ENCODE assay signal across 1 cellular context in the genomic region with DNA sequence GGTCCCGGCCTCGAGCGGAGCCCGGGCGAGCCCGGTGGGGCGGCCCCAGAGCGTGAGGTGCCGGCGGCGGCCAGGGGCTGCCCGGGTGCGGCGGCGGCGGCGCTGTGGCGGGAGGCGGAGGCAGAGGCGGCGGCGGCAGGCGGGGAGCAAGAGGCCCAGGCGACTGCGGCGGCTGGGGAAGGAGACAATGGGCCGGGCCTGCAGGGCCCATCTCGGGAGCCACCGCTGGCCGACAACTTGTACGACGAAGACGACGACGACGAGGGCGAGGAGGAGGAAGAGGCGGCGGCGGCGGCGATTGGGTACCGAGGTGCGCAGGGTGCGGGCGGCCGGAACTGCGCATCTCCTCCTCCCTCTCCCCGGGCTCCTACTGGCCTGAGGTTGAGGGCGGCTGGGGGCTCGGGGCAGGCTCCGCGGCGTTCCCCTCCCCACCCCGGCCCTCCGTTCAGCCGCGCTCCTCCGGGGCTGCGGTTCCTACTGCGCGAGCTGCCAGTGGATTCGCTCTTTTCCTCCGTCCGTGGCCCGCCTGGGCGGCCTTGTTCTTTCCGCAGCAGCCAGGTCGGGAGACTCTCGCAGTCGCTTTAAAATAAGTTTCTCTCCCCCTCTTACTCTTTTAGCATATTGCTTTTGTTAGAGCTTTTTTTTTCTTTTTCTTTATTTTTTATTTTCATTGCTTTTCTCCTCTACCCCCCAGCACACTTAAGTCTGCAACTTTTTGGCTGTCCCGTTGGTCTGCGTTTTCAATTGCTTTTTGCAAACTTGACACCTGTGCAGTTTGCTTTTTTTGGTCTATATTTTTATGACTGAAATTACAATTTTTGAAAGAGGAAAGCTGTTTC.
TF ChIP-seq lines count a peak whose summit lies in the region.

No MANE protein-coding gene starts in this region.

TF ChIP-seq in K562, 482 proteins besides CTCF, POLR2A, EP300 and RAD21 (continued from another document and continues in another):
- TF ChIP-seq, protein P1, sequence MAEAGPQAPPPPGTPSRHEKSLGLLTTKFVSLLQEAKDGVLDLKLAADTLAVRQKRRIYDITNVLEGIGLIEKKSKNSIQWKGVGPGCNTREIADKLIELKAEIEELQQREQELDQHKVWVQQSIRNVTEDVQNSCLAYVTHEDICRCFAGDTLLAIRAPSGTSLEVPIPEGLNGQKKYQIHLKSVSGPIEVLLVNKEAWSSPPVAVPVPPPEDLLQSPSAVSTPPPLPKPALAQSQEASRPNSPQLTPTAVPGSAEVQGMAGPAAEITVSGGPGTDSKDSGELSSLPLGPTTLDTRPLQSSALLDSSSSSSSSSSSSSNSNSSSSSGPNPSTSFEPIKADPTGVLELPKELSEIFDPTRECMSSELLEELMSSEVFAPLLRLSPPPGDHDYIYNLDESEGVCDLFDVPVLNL (CRISPR knock-in tag; IDR thresholded peaks at IDR 0.05; ENCODE audit: low read depth): 0 out of 2 replicates have a peak, but pooled peaks have one; percentile 45
- peak; percentile 10 for TF ChIP-seq NFYB (IDR thresholded peaks at IDR 0.05; ENCODE audit: extremely low read depth, insufficient read length)
- TF ChIP-seq, protein P2, sequence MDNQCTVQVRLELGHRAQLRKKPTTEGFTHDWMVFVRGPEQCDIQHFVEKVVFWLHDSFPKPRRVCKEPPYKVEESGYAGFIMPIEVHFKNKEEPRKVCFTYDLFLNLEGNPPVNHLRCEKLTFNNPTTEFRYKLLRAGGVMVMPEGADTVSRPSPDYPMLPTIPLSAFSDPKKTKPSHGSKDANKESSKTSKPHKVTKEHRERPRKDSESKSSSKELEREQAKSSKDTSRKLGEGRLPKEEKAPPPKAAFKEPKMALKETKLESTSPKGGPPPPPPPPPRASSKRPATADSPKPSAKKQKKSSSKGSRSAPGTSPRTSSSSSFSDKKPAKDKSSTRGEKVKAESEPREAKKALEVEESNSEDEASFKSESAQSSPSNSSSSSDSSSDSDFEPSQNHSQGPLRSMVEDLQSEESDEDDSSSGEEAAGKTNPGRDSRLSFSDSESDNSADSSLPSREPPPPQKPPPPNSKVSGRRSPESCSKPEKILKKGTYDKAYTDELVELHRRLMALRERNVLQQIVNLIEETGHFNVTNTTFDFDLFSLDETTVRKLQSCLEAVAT (IDR thresholded peaks at IDR 0.05): peak in 1 of 2 experiments; percentile 31; a peak in 1 of 4 replicates
- peak; percentile 38 for TF ChIP-seq EGR1 (conservative IDR thresholded peaks at IDR 0.05)
- TF ChIP-seq BRD9 (IDR thresholded peaks at IDR 0.05; ENCODE audit: low read depth, partially characterized antibody): peak; percentile 36
- TF ChIP-seq, protein P3, sequence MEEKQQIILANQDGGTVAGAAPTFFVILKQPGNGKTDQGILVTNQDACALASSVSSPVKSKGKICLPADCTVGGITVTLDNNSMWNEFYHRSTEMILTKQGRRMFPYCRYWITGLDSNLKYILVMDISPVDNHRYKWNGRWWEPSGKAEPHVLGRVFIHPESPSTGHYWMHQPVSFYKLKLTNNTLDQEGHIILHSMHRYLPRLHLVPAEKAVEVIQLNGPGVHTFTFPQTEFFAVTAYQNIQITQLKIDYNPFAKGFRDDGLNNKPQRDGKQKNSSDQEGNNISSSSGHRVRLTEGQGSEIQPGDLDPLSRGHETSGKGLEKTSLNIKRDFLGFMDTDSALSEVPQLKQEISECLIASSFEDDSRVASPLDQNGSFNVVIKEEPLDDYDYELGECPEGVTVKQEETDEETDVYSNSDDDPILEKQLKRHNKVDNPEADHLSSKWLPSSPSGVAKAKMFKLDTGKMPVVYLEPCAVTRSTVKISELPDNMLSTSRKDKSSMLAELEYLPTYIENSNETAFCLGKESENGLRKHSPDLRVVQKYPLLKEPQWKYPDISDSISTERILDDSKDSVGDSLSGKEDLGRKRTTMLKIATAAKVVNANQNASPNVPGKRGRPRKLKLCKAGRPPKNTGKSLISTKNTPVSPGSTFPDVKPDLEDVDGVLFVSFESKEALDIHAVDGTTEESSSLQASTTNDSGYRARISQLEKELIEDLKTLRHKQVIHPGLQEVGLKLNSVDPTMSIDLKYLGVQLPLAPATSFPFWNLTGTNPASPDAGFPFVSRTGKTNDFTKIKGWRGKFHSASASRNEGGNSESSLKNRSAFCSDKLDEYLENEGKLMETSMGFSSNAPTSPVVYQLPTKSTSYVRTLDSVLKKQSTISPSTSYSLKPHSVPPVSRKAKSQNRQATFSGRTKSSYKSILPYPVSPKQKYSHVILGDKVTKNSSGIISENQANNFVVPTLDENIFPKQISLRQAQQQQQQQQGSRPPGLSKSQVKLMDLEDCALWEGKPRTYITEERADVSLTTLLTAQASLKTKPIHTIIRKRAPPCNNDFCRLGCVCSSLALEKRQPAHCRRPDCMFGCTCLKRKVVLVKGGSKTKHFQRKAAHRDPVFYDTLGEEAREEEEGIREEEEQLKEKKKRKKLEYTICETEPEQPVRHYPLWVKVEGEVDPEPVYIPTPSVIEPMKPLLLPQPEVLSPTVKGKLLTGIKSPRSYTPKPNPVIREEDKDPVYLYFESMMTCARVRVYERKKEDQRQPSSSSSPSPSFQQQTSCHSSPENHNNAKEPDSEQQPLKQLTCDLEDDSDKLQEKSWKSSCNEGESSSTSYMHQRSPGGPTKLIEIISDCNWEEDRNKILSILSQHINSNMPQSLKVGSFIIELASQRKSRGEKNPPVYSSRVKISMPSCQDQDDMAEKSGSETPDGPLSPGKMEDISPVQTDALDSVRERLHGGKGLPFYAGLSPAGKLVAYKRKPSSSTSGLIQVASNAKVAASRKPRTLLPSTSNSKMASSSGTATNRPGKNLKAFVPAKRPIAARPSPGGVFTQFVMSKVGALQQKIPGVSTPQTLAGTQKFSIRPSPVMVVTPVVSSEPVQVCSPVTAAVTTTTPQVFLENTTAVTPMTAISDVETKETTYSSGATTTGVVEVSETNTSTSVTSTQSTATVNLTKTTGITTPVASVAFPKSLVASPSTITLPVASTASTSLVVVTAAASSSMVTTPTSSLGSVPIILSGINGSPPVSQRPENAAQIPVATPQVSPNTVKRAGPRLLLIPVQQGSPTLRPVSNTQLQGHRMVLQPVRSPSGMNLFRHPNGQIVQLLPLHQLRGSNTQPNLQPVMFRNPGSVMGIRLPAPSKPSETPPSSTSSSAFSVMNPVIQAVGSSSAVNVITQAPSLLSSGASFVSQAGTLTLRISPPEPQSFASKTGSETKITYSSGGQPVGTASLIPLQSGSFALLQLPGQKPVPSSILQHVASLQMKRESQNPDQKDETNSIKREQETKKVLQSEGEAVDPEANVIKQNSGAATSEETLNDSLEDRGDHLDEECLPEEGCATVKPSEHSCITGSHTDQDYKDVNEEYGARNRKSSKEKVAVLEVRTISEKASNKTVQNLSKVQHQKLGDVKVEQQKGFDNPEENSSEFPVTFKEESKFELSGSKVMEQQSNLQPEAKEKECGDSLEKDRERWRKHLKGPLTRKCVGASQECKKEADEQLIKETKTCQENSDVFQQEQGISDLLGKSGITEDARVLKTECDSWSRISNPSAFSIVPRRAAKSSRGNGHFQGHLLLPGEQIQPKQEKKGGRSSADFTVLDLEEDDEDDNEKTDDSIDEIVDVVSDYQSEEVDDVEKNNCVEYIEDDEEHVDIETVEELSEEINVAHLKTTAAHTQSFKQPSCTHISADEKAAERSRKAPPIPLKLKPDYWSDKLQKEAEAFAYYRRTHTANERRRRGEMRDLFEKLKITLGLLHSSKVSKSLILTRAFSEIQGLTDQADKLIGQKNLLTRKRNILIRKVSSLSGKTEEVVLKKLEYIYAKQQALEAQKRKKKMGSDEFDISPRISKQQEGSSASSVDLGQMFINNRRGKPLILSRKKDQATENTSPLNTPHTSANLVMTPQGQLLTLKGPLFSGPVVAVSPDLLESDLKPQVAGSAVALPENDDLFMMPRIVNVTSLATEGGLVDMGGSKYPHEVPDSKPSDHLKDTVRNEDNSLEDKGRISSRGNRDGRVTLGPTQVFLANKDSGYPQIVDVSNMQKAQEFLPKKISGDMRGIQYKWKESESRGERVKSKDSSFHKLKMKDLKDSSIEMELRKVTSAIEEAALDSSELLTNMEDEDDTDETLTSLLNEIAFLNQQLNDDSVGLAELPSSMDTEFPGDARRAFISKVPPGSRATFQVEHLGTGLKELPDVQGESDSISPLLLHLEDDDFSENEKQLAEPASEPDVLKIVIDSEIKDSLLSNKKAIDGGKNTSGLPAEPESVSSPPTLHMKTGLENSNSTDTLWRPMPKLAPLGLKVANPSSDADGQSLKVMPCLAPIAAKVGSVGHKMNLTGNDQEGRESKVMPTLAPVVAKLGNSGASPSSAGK (IDR thresholded peaks at IDR 0.05): no peak
- TF ChIP-seq CTBP1 (IDR thresholded peaks at IDR 0.05; ENCODE audit: borderline replicate concordance): peak; percentile 46
- peak; percentile 67 for TF ChIP-seq CREM (IDR thresholded peaks at IDR 0.05; ENCODE audit: low read depth)
- TF ChIP-seq IRF2 (CRISPR knock-in tag; IDR thresholded peaks at IDR 0.05): no peak
- TF ChIP-seq, protein P4, sequence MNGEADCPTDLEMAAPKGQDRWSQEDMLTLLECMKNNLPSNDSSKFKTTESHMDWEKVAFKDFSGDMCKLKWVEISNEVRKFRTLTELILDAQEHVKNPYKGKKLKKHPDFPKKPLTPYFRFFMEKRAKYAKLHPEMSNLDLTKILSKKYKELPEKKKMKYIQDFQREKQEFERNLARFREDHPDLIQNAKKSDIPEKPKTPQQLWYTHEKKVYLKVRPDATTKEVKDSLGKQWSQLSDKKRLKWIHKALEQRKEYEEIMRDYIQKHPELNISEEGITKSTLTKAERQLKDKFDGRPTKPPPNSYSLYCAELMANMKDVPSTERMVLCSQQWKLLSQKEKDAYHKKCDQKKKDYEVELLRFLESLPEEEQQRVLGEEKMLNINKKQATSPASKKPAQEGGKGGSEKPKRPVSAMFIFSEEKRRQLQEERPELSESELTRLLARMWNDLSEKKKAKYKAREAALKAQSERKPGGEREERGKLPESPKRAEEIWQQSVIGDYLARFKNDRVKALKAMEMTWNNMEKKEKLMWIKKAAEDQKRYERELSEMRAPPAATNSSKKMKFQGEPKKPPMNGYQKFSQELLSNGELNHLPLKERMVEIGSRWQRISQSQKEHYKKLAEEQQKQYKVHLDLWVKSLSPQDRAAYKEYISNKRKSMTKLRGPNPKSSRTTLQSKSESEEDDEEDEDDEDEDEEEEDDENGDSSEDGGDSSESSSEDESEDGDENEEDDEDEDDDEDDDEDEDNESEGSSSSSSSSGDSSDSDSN (IDR thresholded peaks at IDR 0.05; ENCODE audit: borderline replicate concordance in 1 of 2, low read depth in 2 of 2, low read length in 2 of 2): peak; percentile 94 to 99
- no peak for TF ChIP-seq POLR2AphosphoS2 (IDR thresholded peaks at IDR 0.05; ENCODE audit: low read length)
- no peak for TF ChIP-seq SMC3 (conservative IDR thresholded peaks at IDR 0.05; ENCODE audit: insufficient read depth, low read depth, low read length)
- peak; percentile 30; the same call in 1 of the 2 replicates for TF ChIP-seq ZBTB17 (CRISPR knock-in tag; IDR thresholded peaks at IDR 0.05)
- TF ChIP-seq CEBPG (CRISPR knock-in tag; IDR thresholded peaks at IDR 0.05): no peak
- no peak for TF ChIP-seq CEBPG (tag; conservative IDR thresholded peaks at IDR 0.05 in 1 of 2, IDR thresholded peaks at IDR 0.05 in 1 of 2)
- TF ChIP-seq SIN3A (IDR thresholded peaks at IDR 0.05; ENCODE audit: borderline replicate concordance in 2 of 2, control insufficient read depth in 1 of 2, low read depth in 2 of 2, low read length in 2 of 2): peak in 1 of 2 experiments; percentile 7; a peak in 1 of 4 replicates
- 0 out of 2 replicates have a peak, but pooled peaks have one; percentile 38 for TF ChIP-seq ZNF165 (CRISPR knock-in tag; IDR thresholded peaks at IDR 0.05; ENCODE audit: borderline replicate concordance)
- no peak for TF ChIP-seq MED1 (CRISPR knock-in tag; IDR thresholded peaks at IDR 0.05; ENCODE audit: borderline replicate concordance)
- TF ChIP-seq, protein P5, sequence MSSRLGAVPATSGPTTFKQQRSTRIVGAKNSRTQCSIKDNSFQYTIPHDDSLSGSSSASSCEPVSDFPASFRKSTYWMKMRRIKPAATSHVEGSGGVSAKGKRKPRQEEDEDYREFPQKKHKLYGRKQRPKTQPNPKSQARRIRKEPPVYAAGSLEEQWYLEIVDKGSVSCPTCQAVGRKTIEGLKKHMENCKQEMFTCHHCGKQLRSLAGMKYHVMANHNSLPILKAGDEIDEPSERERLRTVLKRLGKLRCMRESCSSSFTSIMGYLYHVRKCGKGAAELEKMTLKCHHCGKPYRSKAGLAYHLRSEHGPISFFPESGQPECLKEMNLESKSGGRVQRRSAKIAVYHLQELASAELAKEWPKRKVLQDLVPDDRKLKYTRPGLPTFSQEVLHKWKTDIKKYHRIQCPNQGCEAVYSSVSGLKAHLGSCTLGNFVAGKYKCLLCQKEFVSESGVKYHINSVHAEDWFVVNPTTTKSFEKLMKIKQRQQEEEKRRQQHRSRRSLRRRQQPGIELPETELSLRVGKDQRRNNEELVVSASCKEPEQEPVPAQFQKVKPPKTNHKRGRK (tag; IDR thresholded peaks at IDR 0.05): peak; percentile 91
- peak; percentile 44; the same call in 1 of the 2 replicates for TF ChIP-seq POLR2AphosphoS5 (IDR thresholded peaks at IDR 0.05; ENCODE audit: control insufficient read depth, insufficient read depth, low read depth, low read length)
- TF ChIP-seq, protein P6, sequence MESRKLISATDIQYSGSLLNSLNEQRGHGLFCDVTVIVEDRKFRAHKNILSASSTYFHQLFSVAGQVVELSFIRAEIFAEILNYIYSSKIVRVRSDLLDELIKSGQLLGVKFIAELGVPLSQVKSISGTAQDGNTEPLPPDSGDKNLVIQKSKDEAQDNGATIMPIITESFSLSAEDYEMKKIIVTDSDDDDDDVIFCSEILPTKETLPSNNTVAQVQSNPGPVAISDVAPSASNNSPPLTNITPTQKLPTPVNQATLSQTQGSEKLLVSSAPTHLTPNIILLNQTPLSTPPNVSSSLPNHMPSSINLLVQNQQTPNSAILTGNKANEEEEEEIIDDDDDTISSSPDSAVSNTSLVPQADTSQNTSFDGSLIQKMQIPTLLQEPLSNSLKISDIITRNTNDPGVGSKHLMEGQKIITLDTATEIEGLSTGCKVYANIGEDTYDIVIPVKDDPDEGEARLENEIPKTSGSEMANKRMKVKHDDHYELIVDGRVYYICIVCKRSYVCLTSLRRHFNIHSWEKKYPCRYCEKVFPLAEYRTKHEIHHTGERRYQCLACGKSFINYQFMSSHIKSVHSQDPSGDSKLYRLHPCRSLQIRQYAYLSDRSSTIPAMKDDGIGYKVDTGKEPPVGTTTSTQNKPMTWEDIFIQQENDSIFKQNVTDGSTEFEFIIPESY (CRISPR knock-in tag; IDR thresholded peaks at IDR 0.05): no peak
- TF ChIP-seq ZNF639 (CRISPR knock-in tag; conservative IDR thresholded peaks at IDR 0.05 in 1 of 2, IDR thresholded peaks at IDR 0.05 in 1 of 2): peak in 1 of 2 experiments; percentile 87; a peak in 2 of 4 replicates
- TF ChIP-seq ZBTB7A (IDR thresholded peaks at IDR 0.05; ENCODE audit: borderline replicate concordance, control insufficient read depth, low read depth, low read length): peak; percentile 90
- peak; percentile 76 for TF ChIP-seq FIP1L1 (IDR thresholded peaks at IDR 0.05; ENCODE audit: low read depth, low read length, poor library complexity, severe bottlenecking)
- TF ChIP-seq THAP7 (CRISPR knock-in tag; IDR thresholded peaks at IDR 0.05): peak; percentile 59; the same call in 1 of the 2 replicates
